In the genomic region with DNA sequence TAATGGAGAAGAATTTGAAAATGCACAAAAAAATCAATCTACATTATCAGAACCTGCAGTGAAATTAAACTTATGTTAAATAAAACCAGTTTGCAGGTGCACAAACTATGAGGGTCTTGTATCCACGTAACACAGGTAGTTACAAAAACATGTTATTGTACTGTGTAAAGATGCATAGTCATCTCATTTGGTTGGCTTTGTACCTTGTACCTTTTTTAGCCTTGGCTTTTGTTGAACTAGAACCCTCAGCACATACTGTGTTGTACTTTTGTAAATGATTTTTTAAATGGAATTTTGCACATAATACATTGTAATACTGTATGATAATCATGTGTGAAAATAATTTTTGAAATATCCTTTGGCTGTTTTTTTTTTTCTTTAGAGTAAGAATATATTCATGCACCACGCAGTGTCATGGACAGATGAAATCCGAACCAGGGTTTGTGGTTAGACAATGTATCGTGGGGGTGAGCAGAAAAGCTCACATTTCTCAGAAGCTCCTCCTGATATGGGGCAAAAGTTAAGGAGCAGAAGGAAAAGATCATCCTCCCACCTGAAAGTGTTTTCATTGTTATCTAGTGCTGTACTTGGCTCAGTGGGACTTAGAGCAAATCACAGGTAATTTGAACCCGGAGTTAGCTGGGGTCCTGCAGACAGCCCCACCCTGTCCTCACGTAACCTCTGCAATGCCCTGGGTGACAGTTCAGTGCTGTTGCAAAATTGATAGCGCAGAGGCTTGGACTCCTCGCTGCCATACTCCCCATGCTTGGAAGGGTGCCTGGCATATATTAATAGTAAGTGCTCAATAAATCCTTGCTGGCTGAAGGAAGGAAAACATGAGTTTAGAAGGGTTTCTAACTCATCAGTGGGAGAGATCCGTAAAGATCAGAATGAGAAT, we compare ENCODE assay signal across 11 cellular contexts. TPM values are rescaled to one million over a fixed set of nuclear protein-coding genes. Genes with fewer than 3 reads are reported as not detected.
A peak's percentile ranks its signal among the peaks of the same experiment; 100 is the strongest.
DNase-seq lines count a peak whose midpoint lies in the region; ATAC-seq and TF ChIP-seq lines count a peak whose summit lies in the region.
"Had no signal": no experiment of that assay in that cellular context is flagged by ENCODE, and none has a peak within 500 bp of the region (broad histone marks: within the 10 kb centered on the region; RNA-seq: fewer than 3 reads in every experiment).

No MANE protein-coding gene starts in this region.

- no peak for DNase-seq in activated T-cell treated with anti-CD3 and anti-CD28 coated beads, Interleukin-2, amount 50 U/mL, for 24 hours
- no peak for DNase-seq in activated T-cell treated with anti-CD3 and anti-CD28 coated beads, Interleukin-2, amount 50 U/mL, for 1 hour
- DNase-seq in amniotic epithelial cell (ENCODE audit: low read depth) (peak; percentile 85), memory B cell (ENCODE audit: low spot score in 2 of 2) (no peak), transverse colon (no peak)
- no peak for DNase-seq in stimulated activated naive CD4-positive, alpha-beta T cell treated with Interleukin-2 at 50 U/mL for 16 hours (lab: John Stamatoyannopoulos, UW)
- DNase-seq: NCI-H345 had no signal

- no peak for TF ChIP-seq POLR2A in transverse colon (IDR thresholded peaks at IDR 0.05)

- no peaks in the 10 kb centered on the region for H3K27me3 ChIP-seq in transverse colon

- peaks cover 4 to 27% (median 9%) of the 10 kb centered on the region in 4 donors for H3K4me1 ChIP-seq in transverse colon

- no peak for TF ChIP-seq CTCF in transverse colon (IDR thresholded peaks at IDR 0.05)

- peaks cover 59% of the 10 kb centered on the region for H3K27me3 Mint-ChIP-seq in activated T-cell treated with anti-CD3 and anti-CD28 coated beads, Interleukin-2, amount 50 U/mL, for 24 hours
- H3K27me3 Mint-ChIP-seq in memory B cell: peaks cover 18% of the 10 kb centered on the region

- intact Hi-C loops in transverse colon (cut with DNase I; ENCODE audit: low total_unique reads): no loop called here

- no peak overlapping the region for H3K4me3 ChIP-seq in transverse colon
- H3K4me3 ChIP-seq: GM12878 had no signal

- H3K4me1 Mint-ChIP-seq in activated T-cell treated with anti-CD3 and anti-CD28 coated beads, Interleukin-2, amount 50 U/mL, for 24 hours (ENCODE audit: low read depth): peaks cover 18% of the 10 kb centered on the region
- H3K4me1 Mint-ChIP-seq in memory B cell: peaks cover 13% of the 10 kb centered on the region

- no peaks in the 10 kb centered on the region for H3K9me3 ChIP-seq in transverse colon

- peak overlapping the region; percentile 49 to 74 (median 64) for H3K27ac ChIP-seq in transverse colon

- ATAC-seq in memory B cell (ENCODE audit: low read depth) (no peak), HG03108 (IDR thresholded peaks at IDR 0.05; ENCODE audit: unreplicated experiment) (no peak), GM18519 (IDR thresholded peaks at IDR 0.05; ENCODE audit: low FRiP score, unreplicated experiment) (no peak)
- ATAC-seq: GM12878 had no signal

- H3K36me3 Mint-ChIP-seq in activated T-cell treated with anti-CD3 and anti-CD28 coated beads, Interleukin-2, amount 50 U/mL, for 24 hours (ENCODE audit: low read depth): no peaks in the 10 kb centered on the region
- no peaks in the 10 kb centered on the region for H3K36me3 Mint-ChIP-seq in memory B cell

- no peak for TF ChIP-seq EP300 in transverse colon (IDR thresholded peaks at IDR 0.05; ENCODE audit: low read depth)

- H3K27ac Mint-ChIP-seq in activated T-cell treated with anti-CD3 and anti-CD28 coated beads, Interleukin-2, amount 50 U/mL, for 24 hours: no peak overlapping the region
- H3K27ac Mint-ChIP-seq in memory B cell: no peak overlapping the region
- H3K27ac Mint-ChIP-seq: B cell had no signal

- no peaks in the 10 kb centered on the region for H3K9me3 Mint-ChIP-seq in activated T-cell treated with anti-CD3 and anti-CD28 coated beads, Interleukin-2, amount 50 U/mL, for 24 hours
- no peaks in the 10 kb centered on the region for H3K9me3 Mint-ChIP-seq in memory B cell

- in situ Hi-C loops in transverse colon (cut with MboI; ENCODE audit: low pct_ligation_motif_present in 1 of 4, low pct_unique_long_range_greater_than_20kb in 1 of 4, low sequenced_read_pairs in 3 of 4): loop anchor here in 2 of 4 donors (10.0 kb wide), 2 partner anchors 218 to 318 kb away; no protein-coding TSS in a partner anchor

- H3K36me3 ChIP-seq in transverse colon: peaks cover 0 to 27% (median 7%) of the 10 kb centered on the region in 4 donors

- peak overlapping the region; percentile 70 for H3K4me3 Mint-ChIP-seq in activated T-cell treated with anti-CD3 and anti-CD28 coated beads, Interleukin-2, amount 50 U/mL, for 24 hours
- peak overlapping the region; percentile 43 for H3K4me3 Mint-ChIP-seq in memory B cell

- WGBS in transverse colon (ENCODE audit: low coverage in 1 of 2), 2 donors: 60 to 81% methylated on average over 8 to 9 of the region's 9 CpGs

RNA-seq across cellular contexts. Expression of gene NAA20, which starts 14.8 kb away (rescaled TPM):
- 10 to 100 TPM; 26.5 to 58.0 (median 32.7) TPM for total RNA-seq in transverse colon

RNA-seq across cellular contexts. Expression of gene CRNKL1, which starts 49.9 kb away (rescaled TPM):
- total RNA-seq in transverse colon: 10 to 100 TPM; 12.3 to 22.1 (median 15.6) TPM

RNA-seq across cellular contexts. Expression of gene CFAP61, which starts 50.0 kb away (rescaled TPM):
- under 1 TPM in 1 of 4 donors, not detected in 3; 0.27 TPM for total RNA-seq in transverse colon
- total RNA-seq: B cell had no signal
